ENCODE assay signal across 17 cellular contexts in genomic region chr10:133087045-133087678, GRCh38. TPM values are rescaled to one million over a fixed set of nuclear protein-coding genes. Genes with fewer than 3 reads are reported as not detected.
DNase-seq lines count a peak whose midpoint lies in the region; ATAC-seq and TF ChIP-seq lines count a peak whose summit lies in the region.
"Had no signal": no experiment of that assay in that cellular context is flagged by ENCODE, and none has a peak within 500 bp of the region (broad histone marks: within the 10 kb centered on the region; RNA-seq: fewer than 3 reads in every experiment).

No MANE protein-coding gene starts in this region.

- no peak overlapping the region for H2BK20ac ChIP-seq in H9 (ENCODE audit: low read depth, low read length, poor library complexity, severe bottlenecking)

- H4K8ac ChIP-seq in H9 (replicated peaks; ENCODE audit: insufficient read length, low read depth, low read length) = no peak overlapping the region

- H3F3A ChIP-seq in smooth muscle cell (ENCODE audit: low read depth) = no peaks in the 10 kb centered on the region

- no peak overlapping the region for H3K18ac ChIP-seq in H9 (ENCODE audit: insufficient read length, low read depth, low read length)

- ATAC-seq in WTC11 (no peak; the same call in 1 of the 2 replicates), GM21423 (IDR thresholded peaks at IDR 0.05; ENCODE audit: unreplicated experiment) (no peak)

- H3K36me3 ChIP-seq in iPS-20b (ENCODE audit: insufficient read depth, low read depth, low read length) = no peaks in the 10 kb centered on the region
- H3K36me3 ChIP-seq in smooth muscle cell (ENCODE audit: low read depth) = no peaks in the 10 kb centered on the region
- no peaks in the 10 kb centered on the region for H3K36me3 ChIP-seq in sigmoid colon

- no peak for TF ChIP-seq POLR2A in sigmoid colon (IDR thresholded peaks at IDR 0.05)

- H4K20me1 ChIP-seq in H9 (ENCODE audit: control insufficient read depth, insufficient read depth, insufficient read length) (no peaks in the 10 kb centered on the region), smooth muscle cell (ENCODE audit: low read depth) (no peaks in the 10 kb centered on the region)

- H2AFZ ChIP-seq in H9 (ENCODE audit: low read length) (no peak overlapping the region), smooth muscle cell (ENCODE audit: low read depth) (no peak overlapping the region)

- no peak overlapping the region for H3K56ac ChIP-seq in H9 (ENCODE audit: insufficient read length, low read depth, low read length)

- CTCF ChIA-PET in WTC11 (lab: Charles Lee) = interaction anchor here (1.4 kb wide), 1 partner anchor 145 kb away, joined by 4 read pairs; no protein-coding TSS in a partner anchor

- DNase-seq in H9 (no peak), WTC11 (ENCODE audit: low spot score) (no peak), smooth muscle cell (lab: John Stamatoyannopoulos, UW; ENCODE audit: unreplicated experiment) (no peak), sigmoid colon (no peak), SKM-1 (lab: John Stamatoyannopoulos, UW; ENCODE audit: unreplicated experiment) (no peak)
- DNase-seq: activated CD4-positive, alpha-beta T cell treated with anti-CD3 and anti-CD28 coated beads, Interleukin-2, amount 50 U/mL, for 4 hours; activated naive CD4-positive, alpha-beta T cell treated with anti-CD3 and anti-CD28 coated beads, Interleukin-2, amount 50 U/mL, for 16 hours; GOT3; left ventricle myocardium superior; stimulated activated CD4-positive, alpha-beta T cell treated with anti-CD3 and anti-CD28 coated beads, Interleukin-4, amount 100 ng/mL, for 1 hour had no signal

- H3K27ac Mint-ChIP-seq in H9 (no peak overlapping the region), WTC11 (0 out of 2 replicates have a peak overlapping the region, but pooled peaks have one; percentile 57)

- TF ChIP-seq CTCF in H9 (conservative IDR thresholded peaks at IDR 0.05) (no peak), WTC11 (IDR thresholded peaks at IDR 0.05) (no peak), smooth muscle cell (IDR thresholded peaks at IDR 0.05; ENCODE audit: borderline replicate concordance, insufficient read depth, poor library complexity, severe bottlenecking) (no peak), sigmoid colon (IDR thresholded peaks at IDR 0.05) (no peak)

- H2BK15ac ChIP-seq in H9 (ENCODE audit: low read depth, low read length) = no peak overlapping the region

- TF ChIP-seq EP300 in sigmoid colon (IDR thresholded peaks at IDR 0.05) = no peak

- H2BK5ac ChIP-seq in H9 (ENCODE audit: insufficient read length, low read length) = no peak overlapping the region

- H3K27me3 Mint-ChIP-seq in H9 (ENCODE audit: low read depth) (peaks cover 68% of the 10 kb centered on the region), WTC11 (ENCODE audit: low read depth) (peaks cover 42% of the 10 kb centered on the region)

- H3K27ac ChIP-seq in H9 (ENCODE audit: insufficient read length, low read depth, low read length) (no peak overlapping the region), iPS-20b (ENCODE audit: low read length) (no peak overlapping the region), smooth muscle cell (ENCODE audit: low read depth) (no peak overlapping the region), sigmoid colon (no peak overlapping the region)
- H3K27ac ChIP-seq: parathyroid adenoma, RWPE1 had no signal

- no peaks in the 10 kb centered on the region for H3K79me2 ChIP-seq in H9 (ENCODE audit: insufficient read depth, low read length)
- no peaks in the 10 kb centered on the region for H3K79me2 ChIP-seq in smooth muscle cell (ENCODE audit: low read depth)
- H3K79me2 ChIP-seq: parathyroid adenoma had no signal

- intact Hi-C loops in sigmoid colon (cut with DNase I) = no loop called here

- H3K4me1 ChIP-seq in H9 (ENCODE audit: insufficient read depth, low read length) (no peaks in the 10 kb centered on the region), iPS-20b (ENCODE audit: insufficient read depth, low read length) (no peaks in the 10 kb centered on the region), smooth muscle cell (ENCODE audit: low read depth) (no peaks in the 10 kb centered on the region), sigmoid colon (peaks cover 0 to 13% (median 10%) of the 10 kb centered on the region in 4 donors)
- H3K4me1 ChIP-seq: parathyroid adenoma had no signal

- no peak overlapping the region for H4K5ac ChIP-seq in H9 (ENCODE audit: insufficient read length, low read depth, low read length)

- H2AK5ac ChIP-seq in H9 (ENCODE audit: insufficient read length, low read length) = no peak overlapping the region

- H3K4me3 ChIP-seq in iPS-20b (ENCODE audit: low read length) = peak overlapping the region; percentile 58; the same call in 1 of the 2 replicates
- no peak overlapping the region for H3K4me3 ChIP-seq in smooth muscle cell
- H3K4me3 ChIP-seq in sigmoid colon = peak overlapping the region in 1 of 4 donors; percentile 23

- H3K4me2 ChIP-seq in H9 (ENCODE audit: insufficient read depth, insufficient read length, low read length) (peak overlapping the region; percentile 27), smooth muscle cell (peak overlapping the region; percentile 81)

- H2BK120ac ChIP-seq in H9 (ENCODE audit: low read depth, low read length, poor library complexity, severe bottlenecking) = no peak overlapping the region

- H2BK12ac ChIP-seq in H9 (ENCODE audit: insufficient read length, low read depth, low read length) = no peak overlapping the region

- H3T11ph ChIP-seq in H9 (ENCODE audit: low read length) = no peak overlapping the region

- no CpG with 5 or more reads among the region's 16 CpGs for WGBS in H9 (ENCODE audit: extremely low coverage, insufficient read length, low lambda C conversion rate)
- WGBS in smooth muscle cell (ENCODE audit: low lambda C conversion rate) = 65% methylated on average over 16 of the region's 16 CpGs
- WGBS in sigmoid colon, 2 donors = 39 to 47% methylated on average over 16 of the region's 16 CpGs

- H3K9ac ChIP-seq in H9 (ENCODE audit: extremely low read depth, insufficient read length, low read length) (no peak overlapping the region), iPS-20b (ENCODE audit: low read depth, low read length) (no peak overlapping the region), smooth muscle cell (ENCODE audit: low read depth) (no peak overlapping the region)
- H3K9ac ChIP-seq: parathyroid adenoma had no signal

- H3K4me1 Mint-ChIP-seq in H9 (peaks cover 2 to 10% of the 10 kb centered on the region in 2 experiments; a peak in 3 of 4 replicates), WTC11 (peaks cover 2% of the 10 kb centered on the region; the same call in 1 of the 2 replicates)

- H3K9me3 Mint-ChIP-seq in H9 (no peaks in the 10 kb centered on the region), WTC11 (no peaks in the 10 kb centered on the region)

- H3K23ac ChIP-seq in H9 (ENCODE audit: insufficient read length, low read depth, low read length) = no peak overlapping the region

- H3K79me1 ChIP-seq in H9 (ENCODE audit: insufficient read depth, low read depth, low read length, poor library complexity, severe bottlenecking) = no peaks in the 10 kb centered on the region

- H4K91ac ChIP-seq in H9 (ENCODE audit: insufficient read length, low read depth, low read length) = no peak overlapping the region

- H3K14ac ChIP-seq in H9 (ENCODE audit: insufficient read depth, low read length) = no peak overlapping the region

- H3K9me3 ChIP-seq in H9 (ENCODE audit: control insufficient read depth, low read depth, low read length) = no peaks in the 10 kb centered on the region
- no peaks in the 10 kb centered on the region for H3K9me3 ChIP-seq in iPS-20b (ENCODE audit: insufficient read depth, low read depth, low read length)
- H3K9me3 ChIP-seq in smooth muscle cell (replicated peaks; ENCODE audit: low read depth) = no peaks in the 10 kb centered on the region
- no peaks in the 10 kb centered on the region for H3K9me3 ChIP-seq in sigmoid colon

- POLR2A ChIA-PET in WTC11 (lab: Charles Lee) = no interaction called here

- H3K4me3 Mint-ChIP-seq in H9 (peak overlapping the region; percentile 51 to 78), WTC11 (peak overlapping the region; percentile 68)

- H3K27me3 ChIP-seq in H9 (ENCODE audit: insufficient read depth, low read length) (peaks cover 18% of the 10 kb centered on the region), iPS-20b (ENCODE audit: insufficient read depth, low read length) (peaks cover 63% of the 10 kb centered on the region), smooth muscle cell (ENCODE audit: low read depth) (peaks cover 67% of the 10 kb centered on the region), sigmoid colon (peaks cover 36 to 91% (median 80%) of the 10 kb centered on the region in 3 donors)

- H3K4ac ChIP-seq in H9 (ENCODE audit: low read depth, low read length) = no peak overlapping the region

- H3K36me3 Mint-ChIP-seq in H9 (ENCODE audit: insufficient read depth in 1 of 3, low read depth in 3 of 3) (no peaks in the 10 kb centered on the region; a peak in 1 of 7 replicates), WTC11 (no peaks in the 10 kb centered on the region)

- peaks cover 9% of the 10 kb centered on the region for H3K23me2 ChIP-seq in H9 (ENCODE audit: insufficient read length, low read depth, low read length, poor library complexity, severe bottlenecking)

RNA-seq across cellular contexts. Expression of gene ADGRA1, which starts 0.6 kb away (rescaled TPM):
- total RNA-seq in H9 (2021) (0.11 and 0.13 TPM in 2 replicates), WTC11 (2021) (0.11 to 0.20 TPM (median 0.18 TPM) in 3 replicates), smooth muscle cell (not detected in 2 replicates), sigmoid colon (under 1 TPM in 3 of 4 donors, not detected in 1; under 0.01 to 0.28 (median 0.14) TPM)
- polyA plus RNA-seq in smooth muscle cell (not detected in 2 replicates), sigmoid colon (under 1 TPM in 1 of 3 donors, not detected in 2; 0.03 TPM)
- total RNA-seq: fibroblast of villous mesenchyme, left ventricle myocardium superior, M059J, mucosa of gallbladder had no signal
